ENCODE assay signal across 8 cellular contexts in the genomic region with DNA sequence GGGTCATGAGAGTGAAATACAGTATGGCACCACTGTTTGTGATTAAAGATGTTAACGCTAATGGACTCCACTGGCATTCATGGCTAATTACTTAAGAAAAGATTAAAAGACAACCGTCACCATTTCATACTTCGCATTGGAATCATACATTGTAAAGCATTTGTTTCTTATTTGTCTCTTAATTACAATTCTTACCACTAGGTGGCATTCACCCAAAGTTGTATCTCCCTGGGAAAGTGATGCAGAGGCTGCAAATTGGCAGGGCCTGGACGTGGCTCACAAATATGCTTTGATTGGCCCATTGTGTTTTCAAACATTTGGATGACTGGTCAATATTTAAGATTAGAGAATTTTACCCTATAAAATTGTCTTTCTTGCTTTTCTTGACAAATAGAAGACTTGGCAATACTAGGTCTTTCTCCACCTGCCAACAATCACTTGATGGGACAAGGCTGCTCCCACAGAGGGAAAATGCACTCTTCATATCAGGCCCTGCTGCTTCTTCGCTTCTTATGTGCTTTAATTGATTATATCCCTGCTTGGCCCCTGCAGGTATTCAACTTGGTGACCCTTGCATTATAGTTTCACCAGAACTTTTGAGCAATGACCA.
DNase-seq lines count a peak whose midpoint lies in the region; ATAC-seq and TF ChIP-seq lines count a peak whose summit lies in the region.

No MANE protein-coding gene starts in this region.

- no peak for TF ChIP-seq POLR2A in GM18505 (IDR thresholded peaks at IDR 0.05; ENCODE audit: borderline replicate concordance, extremely low read depth, insufficient read depth, insufficient read length)

- in situ Hi-C loops in Caki2 (cut with HindIII; ENCODE audit: low pct_unique_long_range_greater_than_20kb, low sequenced_read_pairs), result loop anchor here (10.0 kb wide), 1 partner anchor 209 kb away; no protein-coding TSS in a partner anchor

- DNase-seq in Caki2 (ENCODE audit: low read depth) (peak; percentile 38), LHCN-M2 (ENCODE audit: low read depth) (peak; percentile 59), RPMI7951 (ENCODE audit: low read depth) (peak; percentile 51), dermis blood vessel endothelial cell (peak; percentile 72), lung microvascular endothelial cell (ENCODE audit: low read depth in 2 of 2) (peak; percentile 62 to 68)

- ATAC-seq in GM19035 (IDR thresholded peaks at IDR 0.05; ENCODE audit: unreplicated experiment) (peak; percentile 77), HG03108 (IDR thresholded peaks at IDR 0.05; ENCODE audit: unreplicated experiment) (no peak), GM18505 (IDR thresholded peaks at IDR 0.05; ENCODE audit: unreplicated experiment) (no peak)
